ENCODE assay signal across 1 cellular context in genomic region chr9:326667-327066, GRCh38.
TF ChIP-seq lines count a peak whose summit lies in the region.

No MANE protein-coding gene starts in this region.

TF ChIP-seq in SK-N-SH treated with all-trans-retinoic acid at 6 μM for 48 hours, 23 proteins besides CTCF, POLR2A, EP300 and RAD21 (continued from another document):
- no peak for TF ChIP-seq TSHZ2 (CRISPR knock-in tag; IDR thresholded peaks at IDR 0.05)
- no peak for TF ChIP-seq PATZ1 (CRISPR knock-in tag; IDR thresholded peaks at IDR 0.05; ENCODE audit: borderline replicate concordance)
- TF ChIP-seq ZFP30 (CRISPR knock-in tag; IDR thresholded peaks at IDR 0.05) = no peak
- no peak for TF ChIP-seq TOX (CRISPR knock-in tag; IDR thresholded peaks at IDR 0.05; ENCODE audit: borderline replicate concordance)
- TF ChIP-seq GLIS3 (CRISPR knock-in tag; IDR thresholded peaks at IDR 0.05) = no peak
- TF ChIP-seq ESRRG (CRISPR knock-in tag; IDR thresholded peaks at IDR 0.05) = no peak
- TF ChIP-seq TCF4 (CRISPR knock-in tag; IDR thresholded peaks at IDR 0.05; ENCODE audit: borderline replicate concordance) = no peak
- no peak for TF ChIP-seq SNAI2 (CRISPR knock-in tag; IDR thresholded peaks at IDR 0.05)
- TF ChIP-seq CREB5 (CRISPR knock-in tag; IDR thresholded peaks at IDR 0.05; ENCODE audit: low read depth) = no peak
- no peak for TF ChIP-seq RARB (CRISPR knock-in tag; IDR thresholded peaks at IDR 0.05)
- no peak for TF ChIP-seq ISL1 (CRISPR knock-in tag; IDR thresholded peaks at IDR 0.05)
